ENCODE assay signal across 1 cellular context in the genomic region with DNA sequence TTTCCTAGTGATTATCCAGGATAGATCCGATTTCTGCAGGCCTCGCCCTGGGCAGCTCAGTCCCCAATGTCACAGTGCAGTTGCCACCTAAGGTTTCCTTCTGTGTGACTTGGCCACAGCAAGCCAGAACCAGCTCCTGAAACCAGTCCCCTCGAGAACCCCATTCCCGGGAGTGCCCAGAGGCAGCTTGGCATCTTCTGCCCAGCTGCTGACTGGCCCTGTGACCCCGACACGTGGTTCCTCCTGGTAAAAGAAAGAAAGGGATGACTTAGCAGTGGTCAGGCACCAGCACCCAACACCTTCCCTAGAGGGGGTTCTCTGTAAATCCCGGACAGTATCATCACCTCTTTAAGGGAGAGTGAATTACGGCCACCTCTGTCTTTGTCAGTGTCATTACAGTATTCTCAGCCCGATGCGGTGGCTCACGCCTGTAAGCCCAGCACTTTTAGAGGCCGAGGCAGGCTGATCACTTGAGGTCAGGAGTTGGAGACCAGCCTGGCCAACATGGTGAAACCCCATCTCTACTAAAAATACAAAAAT.
TF ChIP-seq lines count a peak whose summit lies in the region.

No MANE protein-coding gene starts in this region.

TF ChIP-seq in HepG2, 621 proteins besides CTCF, POLR2A, EP300 and RAD21:
- TF ChIP-seq NCOA5 (CRISPR knock-in tag; IDR thresholded peaks at IDR 0.05), result no peak
- no peak for TF ChIP-seq ZNF660 (CRISPR knock-in tag; IDR thresholded peaks at IDR 0.05; ENCODE audit: borderline replicate concordance, low read depth)
- TF ChIP-seq ZNF550 (CRISPR knock-in tag; IDR thresholded peaks at IDR 0.05; ENCODE audit: borderline replicate concordance), result no peak
- TF ChIP-seq ELF3 (CRISPR knock-in tag; IDR thresholded peaks at IDR 0.05), result no peak
- TF ChIP-seq, protein P1, sequence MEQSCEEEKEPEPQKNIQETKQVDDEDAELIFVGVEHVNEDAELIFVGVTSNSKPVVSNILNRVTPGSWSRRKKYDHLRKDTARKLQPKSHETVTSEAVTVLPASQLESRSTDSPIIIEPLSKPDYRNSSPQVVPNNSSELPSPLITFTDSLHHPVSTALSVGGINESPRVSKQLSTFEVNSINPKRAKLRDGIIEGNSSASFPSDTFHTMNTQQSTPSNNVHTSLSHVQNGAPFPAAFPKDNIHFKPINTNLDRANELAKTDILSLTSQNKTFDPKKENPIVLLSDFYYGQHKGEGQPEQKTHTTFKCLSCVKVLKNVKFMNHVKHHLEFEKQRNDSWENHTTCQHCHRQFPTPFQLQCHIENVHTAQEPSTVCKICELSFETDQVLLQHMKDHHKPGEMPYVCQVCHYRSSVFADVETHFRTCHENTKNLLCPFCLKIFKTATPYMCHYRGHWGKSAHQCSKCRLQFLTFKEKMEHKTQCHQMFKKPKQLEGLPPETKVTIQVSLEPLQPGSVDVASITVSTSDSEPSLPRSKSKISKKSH (CRISPR knock-in tag; IDR thresholded peaks at IDR 0.05; ENCODE audit: borderline replicate concordance), result no peak
- TF ChIP-seq, protein P2, sequence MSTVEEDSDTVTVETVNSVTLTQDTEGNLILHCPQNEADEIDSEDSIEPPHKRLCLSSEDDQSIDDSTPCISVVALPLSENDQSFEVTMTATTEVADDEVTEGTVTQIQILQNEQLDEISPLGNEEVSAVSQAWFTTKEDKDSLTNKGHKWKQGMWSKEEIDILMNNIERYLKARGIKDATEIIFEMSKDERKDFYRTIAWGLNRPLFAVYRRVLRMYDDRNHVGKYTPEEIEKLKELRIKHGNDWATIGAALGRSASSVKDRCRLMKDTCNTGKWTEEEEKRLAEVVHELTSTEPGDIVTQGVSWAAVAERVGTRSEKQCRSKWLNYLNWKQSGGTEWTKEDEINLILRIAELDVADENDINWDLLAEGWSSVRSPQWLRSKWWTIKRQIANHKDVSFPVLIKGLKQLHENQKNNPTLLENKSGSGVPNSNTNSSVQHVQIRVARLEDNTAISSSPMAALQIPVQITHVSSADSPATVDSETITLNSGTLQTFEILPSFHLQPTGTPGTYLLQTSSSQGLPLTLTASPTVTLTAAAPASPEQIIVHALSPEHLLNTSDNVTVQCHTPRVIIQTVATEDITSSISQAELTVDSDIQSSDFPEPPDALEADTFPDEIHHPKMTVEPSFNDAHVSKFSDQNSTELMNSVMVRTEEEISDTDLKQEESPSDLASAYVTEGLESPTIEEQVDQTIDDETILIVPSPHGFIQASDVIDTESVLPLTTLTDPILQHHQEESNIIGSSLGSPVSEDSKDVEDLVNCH (CRISPR knock-in tag; IDR thresholded peaks at IDR 0.05), result no peak
- no peak for TF ChIP-seq ZNF878 (CRISPR knock-in tag; IDR thresholded peaks at IDR 0.05)
- TF ChIP-seq HNRNPLL (IDR thresholded peaks at IDR 0.05; ENCODE audit: low read depth, low read length, poor library complexity, severe bottlenecking), result no peak
- TF ChIP-seq YEATS2 (CRISPR knock-in tag; IDR thresholded peaks at IDR 0.05; ENCODE audit: borderline replicate concordance), result no peak
- TF ChIP-seq PAX8 (CRISPR knock-in tag; IDR thresholded peaks at IDR 0.05; ENCODE audit: borderline replicate concordance), result no peak
- no peak for TF ChIP-seq POGK (CRISPR knock-in tag; conservative IDR thresholded peaks at IDR 0.05)
- no peak for TF ChIP-seq ZNF670 (CRISPR knock-in tag; IDR thresholded peaks at IDR 0.05; ENCODE audit: borderline replicate concordance)
- no peak for TF ChIP-seq ZNF644 (CRISPR knock-in tag; IDR thresholded peaks at IDR 0.05; ENCODE audit: low read depth)
- no peak for TF ChIP-seq SOX6 (IDR thresholded peaks at IDR 0.05)
- no peak for TF ChIP-seq SOX6 (CRISPR knock-in tag; IDR thresholded peaks at IDR 0.05)
- no peak for TF ChIP-seq ZBTB44 (CRISPR knock-in tag; IDR thresholded peaks at IDR 0.05)
- TF ChIP-seq, protein P3, sequence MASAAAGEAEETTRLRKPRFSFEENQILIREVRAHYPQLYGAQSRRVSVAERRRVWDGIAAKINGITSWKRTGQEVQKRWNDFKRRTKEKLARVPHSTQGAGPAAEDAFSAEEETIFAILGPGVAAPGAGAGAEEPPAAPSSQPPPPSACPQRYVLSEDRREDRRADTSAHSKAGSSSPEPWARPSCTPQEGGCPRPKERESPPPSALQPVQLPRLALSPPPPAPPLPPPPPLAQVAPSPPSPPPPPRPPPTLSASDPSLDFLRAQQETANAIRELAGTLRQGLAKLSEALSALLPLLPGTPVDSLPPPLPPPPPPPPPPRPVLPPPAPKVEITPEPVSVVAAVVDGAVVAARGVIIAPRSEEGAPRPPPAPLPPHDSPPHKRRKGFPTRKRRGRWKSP (CRISPR knock-in tag; IDR thresholded peaks at IDR 0.05), result no peak
- TF ChIP-seq TBX3 (IDR thresholded peaks at IDR 0.05; ENCODE audit: borderline replicate concordance), result no peak
- TF ChIP-seq ZNF24 (IDR thresholded peaks at IDR 0.05), result no peak
- TF ChIP-seq, protein P4, sequence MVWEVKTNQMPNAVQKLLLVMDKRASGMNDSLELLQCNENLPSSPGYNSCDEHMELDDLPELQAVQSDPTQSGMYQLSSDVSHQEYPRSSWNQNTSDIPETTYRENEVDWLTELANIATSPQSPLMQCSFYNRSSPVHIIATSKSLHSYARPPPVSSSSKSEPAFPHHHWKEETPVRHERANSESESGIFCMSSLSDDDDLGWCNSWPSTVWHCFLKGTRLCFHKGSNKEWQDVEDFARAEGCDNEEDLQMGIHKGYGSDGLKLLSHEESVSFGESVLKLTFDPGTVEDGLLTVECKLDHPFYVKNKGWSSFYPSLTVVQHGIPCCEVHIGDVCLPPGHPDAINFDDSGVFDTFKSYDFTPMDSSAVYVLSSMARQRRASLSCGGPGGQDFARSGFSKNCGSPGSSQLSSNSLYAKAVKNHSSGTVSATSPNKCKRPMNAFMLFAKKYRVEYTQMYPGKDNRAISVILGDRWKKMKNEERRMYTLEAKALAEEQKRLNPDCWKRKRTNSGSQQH (CRISPR knock-in tag; IDR thresholded peaks at IDR 0.05; ENCODE audit: low read depth), result no peak
